ENCODE assay signal across 13 cellular contexts in the genomic region with DNA sequence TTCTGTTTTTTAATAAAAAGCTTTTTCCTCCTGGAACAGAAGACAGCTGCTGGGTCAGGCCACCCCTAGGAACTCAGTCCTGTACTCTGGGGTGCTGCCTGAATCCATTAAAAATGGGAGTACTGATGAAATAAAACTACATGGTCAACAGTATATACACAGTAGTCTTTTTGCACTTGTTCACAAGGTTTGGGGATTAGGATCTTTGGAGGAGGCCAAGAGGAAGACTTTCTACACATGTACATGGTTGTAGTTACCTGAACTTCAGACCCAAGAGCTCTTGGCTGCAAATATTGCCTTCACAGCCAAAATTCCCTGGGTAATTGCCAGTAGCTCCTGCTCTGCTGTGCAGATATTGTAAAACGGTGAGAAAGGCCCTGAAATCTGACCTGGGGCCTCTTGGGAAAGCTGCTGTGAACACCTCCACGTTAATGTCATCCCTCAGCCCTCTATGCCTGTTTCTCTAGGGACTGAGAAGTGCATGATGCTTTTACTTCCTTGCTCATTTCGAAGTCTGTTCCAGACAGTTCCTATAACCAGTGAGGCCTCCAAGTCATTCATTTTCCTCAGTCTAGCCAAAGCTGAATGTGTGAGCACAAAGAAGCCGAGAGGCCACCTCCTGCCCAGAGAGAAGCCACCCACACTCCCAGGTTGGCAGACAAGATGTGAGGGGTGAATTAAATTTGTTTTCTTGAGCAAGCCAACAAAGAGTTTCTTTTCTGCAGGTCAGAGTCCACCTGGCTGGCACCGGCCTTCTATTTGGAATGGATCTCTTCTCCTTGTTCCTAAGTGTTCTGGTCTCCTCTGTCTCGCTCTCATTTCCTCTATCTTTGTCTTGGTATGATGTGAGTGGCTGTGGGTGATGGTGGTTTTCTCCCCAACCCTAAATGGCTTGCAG. TPM values are rescaled to one million over a fixed set of nuclear protein-coding genes. Genes with fewer than 3 reads are reported as not detected.
DNase-seq lines count a peak whose midpoint lies in the region; TF ChIP-seq lines count a peak whose summit lies in the region.
"Had no signal": no experiment of that assay in that cellular context is flagged by ENCODE, and none has a peak within 500 bp of the region (broad histone marks: within the 10 kb centered on the region; RNA-seq: fewer than 3 reads in every experiment).

No MANE protein-coding gene starts in this region.

- no peaks in the 10 kb centered on the region for H3K27me3 Mint-ChIP-seq in activated T-helper 1 cell treated with anti-CD3 and anti-CD28 coated beads, Interleukin-12 subunit alpha, Interleukin-12 subunit beta, Interleukin-2, Interleukin-4 antibody, amounts not matched to agents 30 ng/mL and 10 ng/mL and 1 ng/mL, durations not matched to agents 14 hours and 24 hours and 36 hours (ENCODE audit: insufficient read depth)

- H3K9me3 ChIP-seq in AG04450 (ENCODE audit: control insufficient read depth, insufficient read depth, low read length), result no peaks in the 10 kb centered on the region; the same call in 1 of the 2 replicates
- H3K9me3 ChIP-seq in ascending aorta, result no peaks in the 10 kb centered on the region
- H3K9me3 ChIP-seq: BLaER1, SJCRH30, tibial artery had no signal

- no peak overlapping the region for H3K27ac Mint-ChIP-seq in activated T-helper 1 cell treated with anti-CD3 and anti-CD28 coated beads, Interleukin-12 subunit alpha, Interleukin-12 subunit beta, Interleukin-2, Interleukin-4 antibody, amounts not matched to agents 30 ng/mL and 10 ng/mL and 1 ng/mL, durations not matched to agents 14 hours and 24 hours and 36 hours

- H3K4me3 Mint-ChIP-seq in activated T-helper 1 cell treated with anti-CD3 and anti-CD28 coated beads, Interleukin-12 subunit alpha, Interleukin-12 subunit beta, Interleukin-2, Interleukin-4 antibody, amounts not matched to agents 30 ng/mL and 10 ng/mL and 1 ng/mL, durations not matched to agents 14 hours and 24 hours and 36 hours, result no peak overlapping the region

- intact Hi-C loops in ascending aorta (cut with DNase I), result loop anchor here (2.0 kb wide), 1 partner anchor 141 kb away; no protein-coding TSS in a partner anchor
- intact Hi-C loops in activated T-helper 1 cell treated with anti-CD3 and anti-CD28 coated beads, Interleukin-12 subunit alpha, Interleukin-12 subunit beta, Interleukin-2, Interleukin-4 antibody, amounts not matched to agents 30 ng/mL and 10 ng/mL and 1 ng/mL, durations not matched to agents 14 hours and 24 hours and 36 hours (cut with micrococcal nuclease), result no loop called here

- H3K36me3 ChIP-seq in ascending aorta, result peaks cover 17 to 27% of the 10 kb centered on the region in 2 donors

- peak overlapping the region; percentile 68 for H3K27ac ChIP-seq in AG04450 (ENCODE audit: low read depth, low read length)
- peak overlapping the region; percentile 8 to 54 for H3K27ac ChIP-seq in ascending aorta
- H3K27ac ChIP-seq: BLaER1, SJCRH30 had no signal

- H3K4me3 ChIP-seq in AG04450 (ENCODE audit: low read depth, low read length) (no peak overlapping the region), ascending aorta (no peak overlapping the region)
- H3K4me3 ChIP-seq: BLaER1, SJCRH30, tibial artery had no signal

- H3K27me3 ChIP-seq in AG04450 (ENCODE audit: control insufficient read depth, insufficient read depth, low read length) (no peaks in the 10 kb centered on the region), ascending aorta (no peaks in the 10 kb centered on the region)
- H3K27me3 ChIP-seq: BLaER1, SJCRH30, tibial artery had no signal

- POLR2A ChIA-PET in AG04450 (lab: Yijun Ruan, JAX), result interaction anchor here (0.6 to 2.3 kb wide), 3 partner anchors 29 to 53 kb away, joined by 3 to 7 read pairs (median 6); no protein-coding TSS in a partner anchor
- POLR2A ChIA-PET in HEK293T (lab: Yijun Ruan, JAX), result interaction anchor here (1.1 to 2.3 kb wide), 2 partner anchors 14 to 27 kb away, joined by 3 to 8 read pairs; a partner anchor contains a TSS

- TF ChIP-seq CTCF in AG04450 (IDR thresholded peaks at IDR 0.05; ENCODE audit: low read depth, low read length) (no peak), ascending aorta (IDR thresholded peaks at IDR 0.05) (no peak)

- H3K9me3 Mint-ChIP-seq in activated T-helper 1 cell treated with anti-CD3 and anti-CD28 coated beads, Interleukin-12 subunit alpha, Interleukin-12 subunit beta, Interleukin-2, Interleukin-4 antibody, amounts not matched to agents 30 ng/mL and 10 ng/mL and 1 ng/mL, durations not matched to agents 14 hours and 24 hours and 36 hours, result no peaks in the 10 kb centered on the region

- no peak for DNase-seq in AG04450 (ENCODE audit: low read depth, low spot score)
- peak; percentile 13 for DNase-seq in NCI-H1694 (lab: John Stamatoyannopoulos, UW)
- DNase-seq in ascending aorta (ENCODE audit: low spot score in 2 of 2), result no peak
- DNase-seq in mucosa of gallbladder (ENCODE audit: low spot score), result peak; percentile 69
- DNase-seq in activated T-helper 1 cell treated with anti-CD3 and anti-CD28 coated beads, Interleukin-12 subunit alpha, Interleukin-12 subunit beta, Interleukin-2, Interleukin-4 antibody, amounts not matched to agents 30 ng/mL and 10 ng/mL and 1 ng/mL, durations not matched to agents 14 hours and 24 hours and 36 hours (ENCODE audit: low spot score), result no peak
- no peak for DNase-seq in NCI-H1048 (lab: John Stamatoyannopoulos, UW)
- no peak for DNase-seq in 8988T
- DNase-seq in HEK293T (ENCODE audit: extremely low spot score), result no peak
- DNase-seq: activated CD4-positive, CD25-positive, alpha-beta regulatory T cell; NCI-H345; SJCRH30; tibial artery had no signal

- CTCF ChIA-PET in AG04450 (lab: Charles Lee) (interaction anchor here (0.5 to 8.4 kb wide), 3 partner anchors 10 to 142 kb away, joined by 3 to 192 read pairs (median 3); a partner anchor contains a TSS), HEK293T (lab: Yijun Ruan, JAX) (interaction anchor here (0.6 kb wide), 1 partner anchor 61 kb away, joined by 3 read pairs; no protein-coding TSS in a partner anchor)

- peaks cover under 1% of the 10 kb centered on the region for H3K4me1 Mint-ChIP-seq in activated T-helper 1 cell treated with anti-CD3 and anti-CD28 coated beads, Interleukin-12 subunit alpha, Interleukin-12 subunit beta, Interleukin-2, Interleukin-4 antibody, amounts not matched to agents 30 ng/mL and 10 ng/mL and 1 ng/mL, durations not matched to agents 14 hours and 24 hours and 36 hours (ENCODE audit: low read depth)

- peaks cover 37% of the 10 kb centered on the region for H3K36me3 Mint-ChIP-seq in activated T-helper 1 cell treated with anti-CD3 and anti-CD28 coated beads, Interleukin-12 subunit alpha, Interleukin-12 subunit beta, Interleukin-2, Interleukin-4 antibody, amounts not matched to agents 30 ng/mL and 10 ng/mL and 1 ng/mL, durations not matched to agents 14 hours and 24 hours and 36 hours (ENCODE audit: low read depth)

- peaks cover 17 to 45% of the 10 kb centered on the region in 2 donors for H3K4me1 ChIP-seq in ascending aorta

TF ChIP-seq in HEK293T, 16 proteins besides CTCF, POLR2A, EP300 and RAD21:
- TF ChIP-seq LEF1 (IDR thresholded peaks at IDR 0.05; ENCODE audit: borderline replicate concordance), result no peak
- TF ChIP-seq FOXK2 (IDR thresholded peaks at IDR 0.05), result no peak

RNA-seq across cellular contexts. Expression of a gene that starts 15.9 kb away (rescaled TPM):
- 32.8 and 39.8 TPM in 2 replicates for polyA plus RNA-seq in AG04450 (2011; rRNA removed)
- polyA minus RNA-seq in AG04450 (2011; rRNA and poly(A)+ RNA removed), result 25.9 and 32.7 TPM in 2 replicates
- total RNA-seq in ascending aorta, result 35.4 TPM
- 40.6 TPM for total RNA-seq in mucosa of gallbladder
- 47.0 and 50.3 TPM in 2 replicates for total RNA-seq in activated T-helper 1 cell treated with anti-CD3 and anti-CD28 coated beads, Interleukin-12 subunit alpha, Interleukin-12 subunit beta, Interleukin-2, Interleukin-4 antibody, amounts not matched to agents 30 ng/mL and 10 ng/mL and 1 ng/mL, durations not matched to agents 14 hours and 24 hours and 36 hours

RNA-seq across cellular contexts. Expression of a gene that starts 27.6 kb away (rescaled TPM):
- 70.6 and 120 TPM in 2 replicates for polyA plus RNA-seq in AG04450 (2011; rRNA removed)
- 11.0 and 15.2 TPM in 2 replicates for polyA minus RNA-seq in AG04450 (2011; rRNA and poly(A)+ RNA removed)
- 32.0 TPM for total RNA-seq in ascending aorta
- total RNA-seq in mucosa of gallbladder, result 117 TPM
- total RNA-seq in activated T-helper 1 cell treated with anti-CD3 and anti-CD28 coated beads, Interleukin-12 subunit alpha, Interleukin-12 subunit beta, Interleukin-2, Interleukin-4 antibody, amounts not matched to agents 30 ng/mL and 10 ng/mL and 1 ng/mL, durations not matched to agents 14 hours and 24 hours and 36 hours, result 118 and 123 TPM in 2 replicates

RNA-seq across cellular contexts. Expression of a gene that starts 57.1 kb away (rescaled TPM):
- 21.5 and 21.7 TPM in 2 replicates for polyA plus RNA-seq in AG04450 (2011; rRNA removed)
- 33.3 and 42.7 TPM in 2 replicates for polyA minus RNA-seq in AG04450 (2011; rRNA and poly(A)+ RNA removed)
- 30.2 TPM for total RNA-seq in ascending aorta
- total RNA-seq in mucosa of gallbladder, result 367 TPM
- total RNA-seq in activated T-helper 1 cell treated with anti-CD3 and anti-CD28 coated beads, Interleukin-12 subunit alpha, Interleukin-12 subunit beta, Interleukin-2, Interleukin-4 antibody, amounts not matched to agents 30 ng/mL and 10 ng/mL and 1 ng/mL, durations not matched to agents 14 hours and 24 hours and 36 hours, result not detected in 2 replicates

Comparison
In these comparisons a context has a peak if more than half of its experiments do, and no peak if none do; other contexts are left out.
1. DNase-seq: peak in NCI-H1694 (single experiment) and mucosa of gallbladder (single experiment); none in AG04450 (single experiment), ascending aorta (0 of 2), activated T-helper 1 cell treated with anti-CD3 and anti-CD28 coated beads, Interleukin-12 subunit alpha, Interleukin-12 subunit beta, Interleukin-2, Interleukin-4 antibody, amounts not matched to agents 30 ng/mL and 10 ng/mL and 1 ng/mL, durations not matched to agents 14 hours and 24 hours and 36 hours (single experiment), NCI-H1048 (single experiment), 8988T (single experiment) and HEK293T (single experiment).
2. RNA of a gene that starts 57.1 kb away (total RNA-seq): 367 TPM in mucosa of gallbladder (single experiment) and 30.2 TPM in ascending aorta (single experiment); not detected in activated T-helper 1 cell treated with anti-CD3 and anti-CD28 coated beads, Interleukin-12 subunit alpha, Interleukin-12 subunit beta, Interleukin-2, Interleukin-4 antibody, amounts not matched to agents 30 ng/mL and 10 ng/mL and 1 ng/mL, durations not matched to agents 14 hours and 24 hours and 36 hours; every median in the first group is over 10 times any median in the second.